In genomic region chr3:46669191-46669999, GRCh38 we compare ENCODE assay signal across 1 cellular context.
TF ChIP-seq lines count a peak whose summit lies in the region.

No MANE protein-coding gene starts in this region.

TF ChIP-seq in IMR-90, 13 proteins besides CTCF, POLR2A, EP300 and RAD21:
- TF ChIP-seq ELK1 (IDR thresholded peaks at IDR 0.05; ENCODE audit: borderline replicate concordance, low read depth, low read length) (no peak), CHD1 (IDR thresholded peaks at IDR 0.05; ENCODE audit: low read depth, low read length) (no peak), RFX5 (IDR thresholded peaks at IDR 0.05; ENCODE audit: low read depth, low read length) (no peak), RCOR1 (IDR thresholded peaks at IDR 0.05; ENCODE audit: insufficient replicate concordance, low read length) (no peak), NFE2L2 (IDR thresholded peaks at IDR 0.05; ENCODE audit: low read depth, low read length) (no peak), CEBPB (IDR thresholded peaks at IDR 0.05; ENCODE audit: low read depth, low read length) (no peak), MXI1 (IDR thresholded peaks at IDR 0.05; ENCODE audit: borderline replicate concordance, low read depth, low read length) (no peak), USF2 (IDR thresholded peaks at IDR 0.05; ENCODE audit: low read depth, low read length) (no peak), FOS (IDR thresholded peaks at IDR 0.05; ENCODE audit: low read depth, low read length) (no peak), MAZ (IDR thresholded peaks at IDR 0.05; ENCODE audit: borderline replicate concordance, low read depth, low read length) (no peak), MAFK (IDR thresholded peaks at IDR 0.05; ENCODE audit: low read depth, low read length) (no peak), SMC3 (IDR thresholded peaks at IDR 0.05; ENCODE audit: low read depth, low read length) (no peak), BHLHE40 (IDR thresholded peaks at IDR 0.05; ENCODE audit: low read depth, low read length) (no peak)
